ENCODE assay signal across 20 cellular contexts in the genomic region with DNA sequence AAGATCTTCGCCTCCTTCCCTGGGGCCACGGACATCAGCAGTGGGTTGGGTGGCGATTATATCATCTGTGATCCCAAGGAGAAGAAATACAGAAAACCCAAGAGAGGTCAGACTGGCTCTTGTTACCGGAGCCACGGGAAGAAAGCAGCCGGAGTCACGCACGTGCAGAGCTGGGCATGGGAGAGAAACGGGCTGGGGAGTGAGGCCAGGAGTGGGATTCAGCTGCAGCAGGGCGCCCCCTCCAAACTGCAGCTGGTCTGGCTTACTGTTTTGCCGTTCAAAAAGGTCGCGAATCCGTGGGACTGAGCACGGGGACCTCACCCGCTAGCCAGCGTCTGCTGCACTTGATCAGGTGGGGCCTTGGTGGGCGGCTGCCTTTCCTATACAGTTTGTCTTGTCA.
"Had no signal": no experiment of that assay in that cellular context is flagged by ENCODE, and none has a peak within 500 bp of the region (broad histone marks: within the 10 kb centered on the region; RNA-seq: fewer than 3 reads in every experiment).

No MANE protein-coding gene starts in this region.

- H3K27me3 ChIP-seq: MG63 had no signal

- DNase-seq: activated CD4-positive, alpha-beta memory T cell treated with anti-CD3 and anti-CD28 coated beads, Interleukin-2, amount 10 ng/mL, durations not matched to agents 7 days and 5 days; activated CD4-positive, alpha-beta T cell treated with anti-CD3 and anti-CD28 coated beads, Interleukin-2, amount 10 ng/mL, durations not matched to agents 7 days and 5 days; activated CD4-positive, CD25-positive, alpha-beta regulatory T cell; activated gamma-delta T cell treated with Interleukin-2 at 50 U/mL for 16 hours; activated naive CD4-positive, alpha-beta T cell treated with anti-CD3 and anti-CD28 coated beads, Interleukin-2, amount 10 ng/mL, durations not matched to agents 7 days and 5 days; activated naive CD8-positive, alpha-beta T cell treated with anti-CD3 and anti-CD28 coated beads for 36 hours; activated T-cell treated with anti-CD3 and anti-CD28 coated beads, Interleukin-2, amount 50 U/mL, for 72 hours; cerebellar nuclear complex; MG63; MV-4-11; NCI-H1092 treated with DMSO at 0.1 percent for 48 hours; NCI-H1436; NCI-H1694 treated with DMSO at 0.1 percent for 48 hours; NCI-H2029 treated with DMSO at 0.1 percent for 48 hours; NCI-H510A treated with DMSO at 0.1 percent for 48 hours; NCI-H69; PC-9; SIG-M5; T-helper 2 cell; T1000 had no signal

- H3K27ac ChIP-seq: PC-9 had no signal

- H3K9me3 ChIP-seq: MG63 had no signal

- ATAC-seq: activated T-cell treated with anti-CD3 and anti-CD28 coated beads, Interleukin-2, amount 50 U/mL, for 72 hours had no signal

- H3K4me3 ChIP-seq: MG63, PC-9 had no signal

- H3K36me3 ChIP-seq: MG63 had no signal

- H3K4me2 ChIP-seq: PC-9 had no signal
